8 cellular contexts compared by ENCODE assay signal in genomic region chr1:146012703-146013565, GRCh38. TPM values are rescaled to one million over a fixed set of nuclear protein-coding genes. Genes with fewer than 3 reads are reported as not detected.
A peak's percentile ranks its signal among the peaks of the same experiment; 100 is the strongest.
DNase-seq lines count a peak whose midpoint lies in the region; ATAC-seq and TF ChIP-seq lines count a peak whose summit lies in the region.

No MANE protein-coding gene starts in this region.

- intact Hi-C loops in stomach (cut with DNase I; ENCODE audit: low total_unique reads) = loop anchor here (5.0 to 10.0 kb wide), 2 partner anchors 41 to 108 kb away; no protein-coding TSS in a partner anchor

- TF ChIP-seq EP300 in SK-N-SH (IDR thresholded peaks at IDR 0.05; ENCODE audit: borderline replicate concordance in 1 of 2, low read depth in 1 of 2, low read length in 1 of 2) (0 out of 4 replicates have a peak, but pooled peaks of 1 of the 2 experiments have one; percentile 16), stomach (IDR thresholded peaks at IDR 0.05) (no peak)

- peak; percentile 95 for TF ChIP-seq RAD21 in SK-N-SH (IDR thresholded peaks at IDR 0.05; ENCODE audit: low read length)

- H3K9me2 ChIP-seq in SK-N-SH = no peaks in the 10 kb centered on the region

- H3K4me3 ChIP-seq in SK-N-SH (ENCODE audit: low read depth in 2 of 2, low read length in 1 of 2) (peak overlapping the region in 1 of 2 experiments; percentile 18; a peak in 1 of 4 replicates), brain microvascular endothelial cell (ENCODE audit: low read depth, low read length) (no peak overlapping the region), stomach (no peak overlapping the region)

- in situ Hi-C loops in brain microvascular endothelial cell (cut with HindIII; ENCODE audit: low pct_ligation_motif_present, low sequenced_read_pairs) = no loop called here

- H3K9me3 ChIP-seq in SK-N-SH = no peaks in the 10 kb centered on the region
- H3K9me3 ChIP-seq in stomach = no peaks in the 10 kb centered on the region

- TF ChIP-seq CTCF in SK-N-SH (IDR thresholded peaks at IDR 0.05) = peak; percentile 87
- TF ChIP-seq CTCF in brain microvascular endothelial cell (IDR thresholded peaks at IDR 0.05; ENCODE audit: low read depth, low read length, missing control alignments) = peak; percentile 75
- TF ChIP-seq CTCF in stomach (IDR thresholded peaks at IDR 0.05) = peak in 5 of 7 experiments; percentile 44 to 76 (median 66)

- H4K20me1 ChIP-seq in SK-N-SH (ENCODE audit: insufficient read depth) = no peaks in the 10 kb centered on the region

- peak overlapping the region; percentile 45; the same call in 1 of the 2 replicates for H2AFZ ChIP-seq in SK-N-SH (ENCODE audit: low read depth)

- no peaks in the 10 kb centered on the region for H3K36me3 ChIP-seq in SK-N-SH (replicated peaks in 1 of 2; ENCODE audit: control insufficient read depth in 1 of 2, insufficient read depth in 2 of 2, low read length in 1 of 2)
- H3K36me3 ChIP-seq in brain microvascular endothelial cell (replicated peaks) = no peaks in the 10 kb centered on the region
- H3K36me3 ChIP-seq in stomach = no peaks in the 10 kb centered on the region

- no peak for TF ChIP-seq POLR2A in stomach (IDR thresholded peaks at IDR 0.05)

- no peaks in the 10 kb centered on the region for H3K79me2 ChIP-seq in SK-N-SH (ENCODE audit: insufficient read depth)

- peak overlapping the region in 1 of 2 experiments; percentile 61; a peak in 2 of 4 replicates for H3K27ac ChIP-seq in SK-N-SH (ENCODE audit: low read depth in 2 of 2, low read length in 1 of 2)
- no peak overlapping the region for H3K27ac ChIP-seq in brain microvascular endothelial cell
- no peak overlapping the region for H3K27ac ChIP-seq in stomach

- H3F3A ChIP-seq in SK-N-SH (replicated peaks; ENCODE audit: insufficient read depth) = peaks cover 27% of the 10 kb centered on the region

- ATAC-seq in HG03159 (IDR thresholded peaks at IDR 0.05; ENCODE audit: unreplicated experiment) = no peak

- POLR2A ChIA-PET in SK-N-SH (lab: Yijun Ruan, JAX) = interaction anchor here (0.7 kb wide), 1 partner anchor 259 kb away, joined by 6 read pairs; no protein-coding TSS in a partner anchor

- H3K27me3 ChIP-seq in SK-N-SH (ENCODE audit: insufficient read depth) (no peaks in the 10 kb centered on the region), brain microvascular endothelial cell (replicated peaks) (no peaks in the 10 kb centered on the region), stomach (peaks cover 0 to 8% (median 0%) of the 10 kb centered on the region in 3 donors)

- CTCF ChIA-PET in SK-N-SH (lab: Yijun Ruan, JAX) = interaction anchor here (0.7 to 7.4 kb wide), 11 partner anchors 19 to 167 kb away, joined by 3 to 187 read pairs (median 7); partner anchors contain the start of genes ANKRD34A, NUDT17 and POLR3GL

- H3K9ac ChIP-seq in SK-N-SH = peak overlapping the region; percentile 26; the same call in 1 of the 2 replicates

- WGBS in SK-N-SH (ENCODE audit: low lambda C conversion rate) = 3% methylated on average over 4 of the region's 4 CpGs
- 3 to 12% (median 6%) methylated on average over 4 of the region's 4 CpGs for WGBS in stomach, 5 donors

- H3K4me1 ChIP-seq in SK-N-SH (ENCODE audit: control insufficient read depth in 1 of 2, insufficient read depth in 2 of 2, low read depth in 1 of 2, low read length in 1 of 2) (peaks cover 0 to 2% of the 10 kb centered on the region in 2 experiments; a peak in 2 of 4 replicates), stomach (peaks cover 4 to 23% (median 13%) of the 10 kb centered on the region in 4 donors)

- H3K4me2 ChIP-seq in SK-N-SH = no peak overlapping the region

- DNase-seq in activated gamma-delta T cell treated with Interleukin-2 at 50 U/mL for 16 hours (peak; percentile 62), activated gamma-delta T cell (lab: John Stamatoyannopoulos, UW) (no peak), NCI-H1105 (lab: John Stamatoyannopoulos, UW) (peak; percentile 55), SK-N-SH (peak; percentile 66), brain microvascular endothelial cell (peak; percentile 76), iris pigment epithelial cell (ENCODE audit: low read depth) (peak; percentile 86), stomach (peak; percentile 39)

TF ChIP-seq in SK-N-SH, 30 proteins besides CTCF, POLR2A, EP300 and RAD21 (continues in another document):
- no peak for TF ChIP-seq SIN3A (IDR thresholded peaks at IDR 0.05; ENCODE audit: borderline replicate concordance, low read depth, low read length)
- no peak for TF ChIP-seq RXRA (IDR thresholded peaks at IDR 0.05; ENCODE audit: borderline replicate concordance, low read depth)
- 0 out of 2 replicates have a peak, but pooled peaks have one; percentile 16 for TF ChIP-seq PBX3 (IDR thresholded peaks at IDR 0.05)
- no peak for TF ChIP-seq CHD2 (IDR thresholded peaks at IDR 0.05; ENCODE audit: low read length, partially characterized antibody)
- peak; percentile 50; the same call in 1 of the 2 replicates for TF ChIP-seq FOSL2 (IDR thresholded peaks at IDR 0.05; ENCODE audit: borderline replicate concordance, low read depth)
- TF ChIP-seq NFIC (IDR thresholded peaks at IDR 0.05; ENCODE audit: borderline replicate concordance) = peak; percentile 66
- 0 out of 2 replicates have a peak, but pooled peaks have one; percentile 2 for TF ChIP-seq MEF2A (IDR thresholded peaks at IDR 0.05; ENCODE audit: borderline replicate concordance, low read depth)
- no peak for TF ChIP-seq REST (IDR thresholded peaks at IDR 0.05; ENCODE audit: low read depth, low read length)
- peak; percentile 57 for TF ChIP-seq TCF12 (IDR thresholded peaks at IDR 0.05)
- peak; percentile 38; the same call in 1 of the 2 replicates for TF ChIP-seq JUND (IDR thresholded peaks at IDR 0.05)
- no peak for TF ChIP-seq RCOR1 (IDR thresholded peaks at IDR 0.05; ENCODE audit: low read length)
- no peak for TF ChIP-seq RFX5 (IDR thresholded peaks at IDR 0.05; ENCODE audit: low read length)
- TF ChIP-seq TEAD4 (IDR thresholded peaks at IDR 0.05; ENCODE audit: borderline replicate concordance, insufficient read depth) = no peak
- TF ChIP-seq SMC3 (IDR thresholded peaks at IDR 0.05; ENCODE audit: low read depth, low read length) = peak; percentile 81

RNA-seq across cellular contexts. Expression of gene HJV, which starts 8.6 kb away (rescaled TPM):
- polyA plus RNA-seq in SK-N-SH (2012; rRNA removed) (0.05 TPM in 1 of 2 replicates, not detected in the other), stomach (not detected)
- 0.10 TPM in 1 of 2 replicates, not detected in the other for polyA plus RNA-seq in SK-N-SH (2012; cell fraction: cytosol; rRNA removed)
- polyA plus RNA-seq in SK-N-SH (2012; cell fraction: nucleus; rRNA removed) = not detected in 2 replicates
- not detected for total RNA-seq in stomach

RNA-seq across cellular contexts. Expression of gene TXNIP, which starts 16.6 kb away (rescaled TPM):
- polyA plus RNA-seq in SK-N-SH (2012; rRNA removed) = 44.6 and 77.3 TPM in 2 replicates
- polyA plus RNA-seq in SK-N-SH (2012; cell fraction: cytosol; rRNA removed) = 60.3 and 73.3 TPM in 2 replicates
- 41.9 and 93.1 TPM in 2 replicates for polyA plus RNA-seq in SK-N-SH (2012; cell fraction: nucleus; rRNA removed)
- 1,000 to 10,000 TPM in 3 of 5 donors, 100 to 1,000 TPM in 2; 204 to 3,386 (median 1,054) TPM for total RNA-seq in stomach
- polyA plus RNA-seq in stomach = 100 to 1,000 TPM; 217 to 613 (median 334) TPM

RNA-seq across cellular contexts. Expression of gene POLR3GL, which starts 48.4 kb away (rescaled TPM):
- polyA plus RNA-seq in SK-N-SH (2012; rRNA removed) (15.8 and 17.3 TPM in 2 replicates), stomach (10 to 100 TPM; 31.4 to 53.2 (median 43.9) TPM)
- 18.3 and 24.3 TPM in 2 replicates for polyA plus RNA-seq in SK-N-SH (2012; cell fraction: cytosol; rRNA removed)
- 12.2 and 13.1 TPM in 2 replicates for polyA plus RNA-seq in SK-N-SH (2012; cell fraction: nucleus; rRNA removed)
- total RNA-seq in stomach = 100 to 1,000 TPM in 1 of 5 donors, 10 to 100 TPM in 3, 1 to 10 TPM in 1; 5.8 to 165 (median 18.9) TPM

RNA-seq across cellular contexts. Expression of gene ANKRD34A, which starts 48.6 kb away (rescaled TPM):
- polyA plus RNA-seq in SK-N-SH (2012; rRNA removed) (2.6 and 3.6 TPM in 2 replicates), stomach (under 1 TPM in 2 of 3 donors, not detected in 1; 0.19 to 0.45 TPM)
- 1.7 and 2.4 TPM in 2 replicates for polyA plus RNA-seq in SK-N-SH (2012; cell fraction: cytosol; rRNA removed)
- 9.4 and 13.1 TPM in 2 replicates for polyA plus RNA-seq in SK-N-SH (2012; cell fraction: nucleus; rRNA removed)
- total RNA-seq in stomach = 1 to 10 TPM in 1 of 5 donors, under 1 TPM in 2, not detected in 2; 0.73 to 2.6 (median 0.87) TPM

RNA-seq across cellular contexts. Expression of gene LIX1L, which starts 55.1 kb away (rescaled TPM):
- polyA plus RNA-seq in SK-N-SH (2012; rRNA removed) (39.1 and 39.4 TPM in 2 replicates), stomach (1 to 10 TPM; 7.2 to 8.2 (median 7.4) TPM)
- 46.0 and 49.7 TPM in 2 replicates for polyA plus RNA-seq in SK-N-SH (2012; cell fraction: cytosol; rRNA removed)
- polyA plus RNA-seq in SK-N-SH (2012; cell fraction: nucleus; rRNA removed) = 22.1 and 26.1 TPM in 2 replicates
- total RNA-seq in stomach = 10 to 100 TPM in 3 of 5 donors, 1 to 10 TPM in 2; 5.8 to 28.4 (median 14.0) TPM
